Comparison of ENCODE assay signal across 13 cellular contexts in the genomic region with DNA sequence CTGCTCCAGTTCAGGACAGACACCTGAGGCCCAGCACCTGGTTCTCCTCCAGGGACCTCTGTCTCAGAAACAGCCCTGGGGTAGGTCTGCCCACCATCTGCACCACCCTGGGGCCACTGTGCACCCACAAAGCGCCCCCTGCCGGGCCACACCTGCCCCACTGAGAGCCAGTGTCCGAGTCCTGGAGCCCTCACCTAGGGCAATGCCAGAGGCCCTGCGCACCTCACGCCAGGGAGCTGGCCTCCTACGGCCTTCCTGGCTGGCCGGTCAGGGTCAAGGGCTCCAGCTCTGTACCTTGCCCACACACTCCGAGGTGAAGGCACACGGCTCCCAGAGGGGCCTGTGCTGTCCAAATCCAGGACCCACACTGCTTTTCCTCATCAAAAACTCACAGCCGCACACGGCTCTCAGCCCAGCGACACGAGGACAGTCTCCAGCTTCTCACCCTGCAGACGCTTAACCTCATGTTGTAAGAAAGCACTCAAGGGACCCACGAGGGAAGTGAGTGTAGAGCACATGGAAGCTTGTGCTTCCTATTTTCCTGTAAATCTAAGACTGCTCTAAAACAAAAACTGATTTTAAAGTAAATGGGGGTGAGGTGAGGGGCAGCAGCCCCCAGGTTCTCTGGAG. TPM values are rescaled to one million over a fixed set of nuclear protein-coding genes. Genes with fewer than 3 reads are reported as not detected.
A peak's percentile ranks its signal among the peaks of the same experiment; 100 is the strongest.
DNase-seq lines count a peak whose midpoint lies in the region; ATAC-seq and TF ChIP-seq lines count a peak whose summit lies in the region.
"Had no signal": no experiment of that assay in that cellular context is flagged by ENCODE, and none has a peak within 500 bp of the region (broad histone marks: within the 10 kb centered on the region; RNA-seq: fewer than 3 reads in every experiment).

No MANE protein-coding gene starts in this region.

- peaks cover 37% of the 10 kb centered on the region for H3K36me3 ChIP-seq in RWPE2 (ENCODE audit: low read depth)
- H3K36me3 ChIP-seq in suprapubic skin: peaks cover 25% of the 10 kb centered on the region
- H3K36me3 ChIP-seq in effector memory CD4-positive, alpha-beta T cell (ENCODE audit: control insufficient read depth, insufficient read depth, low read length): peaks cover 21% of the 10 kb centered on the region
- 0 out of 2 replicates have a peak, but pooled peaks cover 4% of the 10 kb centered on the region for H3K36me3 ChIP-seq in MM.1S (replicated peaks; ENCODE audit: insufficient read depth, low read length)
- H3K36me3 ChIP-seq: prostate gland had no signal

- H3K9me2 ChIP-seq in MM.1S (replicated peaks; ENCODE audit: insufficient read depth, low read length): no peaks in the 10 kb centered on the region

- H3K9me3 ChIP-seq in RWPE2 (ENCODE audit: severe bottlenecking) (no peaks in the 10 kb centered on the region), right cardiac atrium (ENCODE audit: control insufficient read depth, low read length) (no peaks in the 10 kb centered on the region), suprapubic skin (no peaks in the 10 kb centered on the region), MM.1S (replicated peaks; ENCODE audit: insufficient read depth, low read length) (no peaks in the 10 kb centered on the region)
- no peaks in the 10 kb centered on the region for H3K9me3 ChIP-seq in effector memory CD4-positive, alpha-beta T cell (ENCODE audit: control insufficient read depth, low read length)
- H3K9me3 ChIP-seq: prostate gland had no signal

- ATAC-seq in Right ventricle myocardium inferior (no peak), RWPE2 (ENCODE audit: low read depth) (no peak), right cardiac atrium (no peak)

- no peak for TF ChIP-seq EP300 in suprapubic skin (IDR thresholded peaks at IDR 0.05)

- DNase-seq in Right ventricle myocardium inferior (ENCODE audit: missing footprints): peak; percentile 20
- no peak for DNase-seq in cardiac septum (ENCODE audit: low spot score)
- DNase-seq in RWPE2 (ENCODE audit: low spot score): peak; percentile 58
- peak in 2 of 3 donors; percentile 37 to 49 for DNase-seq in right cardiac atrium
- DNase-seq in suprapubic skin (ENCODE audit: low spot score in 2 of 2): peak; percentile 59 to 72
- DNase-seq in effector memory CD4-positive, alpha-beta T cell: no peak
- no peak for DNase-seq in MM.1S
- no peak for DNase-seq in EL
- DNase-seq: activated gamma-delta T cell treated with Interleukin-2 at 50 U/mL for 16 hours; effector CD8-positive, alpha-beta T cell; NCI-H446; T-helper 1 cell had no signal

- intact Hi-C loops in Right ventricle myocardium inferior (cut with DNase I) (no loop called here), cardiac septum (cut with DNase I) (loop anchor here (2.0 kb wide), 1 partner anchor 33 kb away; no protein-coding TSS in a partner anchor), right cardiac atrium (cut with DNase I) (loop anchor here in 2 of 4 donors (5.0 to 10.0 kb wide), 2 partner anchors 79 to 99 kb away; no protein-coding TSS in a partner anchor)

- H3K4me1 ChIP-seq in RWPE2 (ENCODE audit: insufficient read depth, poor library complexity, severe bottlenecking) (peaks cover 12% of the 10 kb centered on the region), right cardiac atrium (ENCODE audit: control insufficient read depth, insufficient read depth, low read length) (peaks cover 28% of the 10 kb centered on the region), suprapubic skin (peaks cover 62% of the 10 kb centered on the region), MM.1S (ENCODE audit: low read length) (peaks cover 6% of the 10 kb centered on the region; the same call in 1 of the 2 replicates)
- H3K4me1 ChIP-seq in effector memory CD4-positive, alpha-beta T cell (ENCODE audit: control insufficient read depth, insufficient read depth, low read length, poor library complexity, severe bottlenecking): peaks cover 49% of the 10 kb centered on the region

- 59% methylated on average over 15 of the region's 15 CpGs for WGBS in right cardiac atrium
- 57% methylated on average over 12 of the region's 15 CpGs for whole genome bisulfite sequencing in suprapubic skin

- peaks cover 10% of the 10 kb centered on the region; the same call in 1 of the 2 replicates for H4K20me1 ChIP-seq in MM.1S (ENCODE audit: insufficient read depth, low read length)

- H2AFZ ChIP-seq in MM.1S (ENCODE audit: low read length): no peak overlapping the region

- no peak for TF ChIP-seq POLR2A in suprapubic skin (IDR thresholded peaks at IDR 0.05)

- H3K9ac ChIP-seq in MM.1S (ENCODE audit: low read length): no peak overlapping the region

- TF ChIP-seq CTCF in RWPE2 (IDR thresholded peaks at IDR 0.05; ENCODE audit: poor library complexity, severe bottlenecking) (no peak), suprapubic skin (IDR thresholded peaks at IDR 0.05) (no peak), MM.1S (IDR thresholded peaks at IDR 0.05; ENCODE audit: low read length) (no peak)

- H3K4me2 ChIP-seq in MM.1S (ENCODE audit: low read depth, low read length): no peak overlapping the region

- H3K4me3 ChIP-seq in RWPE2 (ENCODE audit: severe bottlenecking) (no peak overlapping the region), right cardiac atrium (ENCODE audit: low read length) (no peak overlapping the region), suprapubic skin (no peak overlapping the region), MM.1S (ENCODE audit: low read length) (no peak overlapping the region)
- H3K4me3 ChIP-seq in effector memory CD4-positive, alpha-beta T cell (ENCODE audit: insufficient read depth, low read depth, low read length, poor library complexity, severe bottlenecking): no peak overlapping the region
- H3K4me3 ChIP-seq: prostate gland had no signal

- H3K27ac ChIP-seq in RWPE2 (ENCODE audit: poor library complexity, severe bottlenecking) (no peak overlapping the region), right cardiac atrium (ENCODE audit: low read length) (no peak overlapping the region), suprapubic skin (no peak overlapping the region), MM.1S (ENCODE audit: low read length) (no peak overlapping the region)
- H3K27ac ChIP-seq in effector memory CD4-positive, alpha-beta T cell (ENCODE audit: insufficient read depth, low read length, poor library complexity, severe bottlenecking): no peak overlapping the region
- H3K27ac ChIP-seq: prostate gland had no signal

- no peaks in the 10 kb centered on the region for H3K27me3 ChIP-seq in RWPE2 (ENCODE audit: insufficient read depth, poor library complexity, severe bottlenecking)
- no peaks in the 10 kb centered on the region for H3K27me3 ChIP-seq in right cardiac atrium (ENCODE audit: control insufficient read depth, insufficient read depth)
- H3K27me3 ChIP-seq in suprapubic skin: no peaks in the 10 kb centered on the region
- no peaks in the 10 kb centered on the region for H3K27me3 ChIP-seq in effector memory CD4-positive, alpha-beta T cell (replicated peaks; ENCODE audit: control insufficient read depth, insufficient read depth, low read length, poor library complexity, severe bottlenecking)
- H3K27me3 ChIP-seq in MM.1S (replicated peaks; ENCODE audit: insufficient read depth, low read length): no peaks in the 10 kb centered on the region

- peaks cover 91% of the 10 kb centered on the region for H3K79me2 ChIP-seq in MM.1S (ENCODE audit: low read length)

- H3F3A ChIP-seq in MM.1S (ENCODE audit: insufficient read depth, low read length): no peaks in the 10 kb centered on the region

RNA-seq across cellular contexts. Expression of a gene that starts 5.4 kb away (rescaled TPM):
- total RNA-seq in Right ventricle myocardium inferior (121 TPM), cardiac septum (129 TPM), right cardiac atrium (100 to 1,000 TPM; 123 to 145 (median 134) TPM), suprapubic skin (100 to 1,000 TPM; 145 to 255 (median 181) TPM)
- polyA plus RNA-seq in right cardiac atrium: 119 TPM

RNA-seq across cellular contexts. Expression of a gene that starts 46.1 kb away (rescaled TPM):
- 50.4 TPM for total RNA-seq in Right ventricle myocardium inferior
- 55.2 TPM for total RNA-seq in cardiac septum
- total RNA-seq in right cardiac atrium: 10 to 100 TPM; 51.6 to 61.8 (median 59.2) TPM
- 53.4 TPM for polyA plus RNA-seq in right cardiac atrium
- total RNA-seq in suprapubic skin: 100 to 1,000 TPM in 1 of 4 donors, 10 to 100 TPM in 3; 58.7 to 112 (median 69.5) TPM

Comparison
In these comparisons a context has a peak if more than half of its experiments do, and no peak if none do; other contexts are left out.
1. DNase-seq: peak in Right ventricle myocardium inferior (single experiment), RWPE2 (single experiment), right cardiac atrium (2 of 3) and suprapubic skin (2 of 2); none in cardiac septum (single experiment), effector memory CD4-positive, alpha-beta T cell (0 of 3), MM.1S (single experiment) and EL (single experiment).